8 cellular contexts compared by ENCODE assay signal in genomic region chr20:11207749-11208502, GRCh38.
A peak's percentile ranks its signal among the peaks of the same experiment; 100 is the strongest.
DNase-seq lines count a peak whose midpoint lies in the region; ATAC-seq, FAIRE-seq and TF ChIP-seq lines count a peak whose summit lies in the region.

No MANE protein-coding gene starts in this region.

- H3K27me3 ChIP-seq in ACC112 (ENCODE audit: insufficient read depth, low read length) (no peaks in the 10 kb centered on the region), astrocyte (ENCODE audit: insufficient read depth, low read length) (no peaks in the 10 kb centered on the region)
- H3K27me3 ChIP-seq in CD8-positive, alpha-beta memory T cell (ENCODE audit: insufficient read depth, low read length, poor library complexity, severe bottlenecking): no peaks in the 10 kb centered on the region

- FAIRE-seq in HTR-8/SVneo (lab: Jason Lieb, UNC): peak; percentile 36
- peak; percentile 79 for FAIRE-seq in astrocyte (lab: Jason Lieb, UNC)

- TF ChIP-seq CTCF in astrocyte (IDR thresholded peaks at IDR 0.05; ENCODE audit: insufficient read depth, low read depth, low read length): no peak

- POLR2A ChIA-PET in CD8-positive, alpha-beta memory T cell (lab: Charles Lee): no interaction called here

- peaks cover 50% of the 10 kb centered on the region for H3K4me1 Mint-ChIP-seq in astrocyte (ENCODE audit: low read depth, unreplicated experiment)
- H3K4me1 Mint-ChIP-seq in CD8-positive, alpha-beta memory T cell: no peaks in the 10 kb centered on the region

- peak overlapping the region; percentile 62 for H2AFZ ChIP-seq in ACC112 (ENCODE audit: low read length, unreplicated experiment)
- H2AFZ ChIP-seq in astrocyte (ENCODE audit: low read depth, low read length): no peak overlapping the region

- H3K27ac ChIP-seq in ACC112 (ENCODE audit: low read depth, low read length) (peak overlapping the region; percentile 32; the same call in 1 of the 2 replicates), astrocyte (ENCODE audit: low read depth, low read length) (peak overlapping the region; percentile 67)
- H3K27ac ChIP-seq in CD8-positive, alpha-beta memory T cell (ENCODE audit: low read depth, low read length): no peak overlapping the region

- no peaks in the 10 kb centered on the region for H3K9me3 Mint-ChIP-seq in astrocyte (ENCODE audit: unreplicated experiment)
- peaks cover 0 to 4% (median 0%) of the 10 kb centered on the region in 5 donors for H3K9me3 Mint-ChIP-seq in CD8-positive, alpha-beta memory T cell

- H3K4me3 ChIP-seq in ACC112 (ENCODE audit: low read depth, low read length) (no peak overlapping the region), astrocyte (ENCODE audit: insufficient read depth, low read depth, low read length) (no peak overlapping the region)
- no peak overlapping the region for H3K4me3 ChIP-seq in CD8-positive, alpha-beta memory T cell (ENCODE audit: low read length)

- H3K27me3 Mint-ChIP-seq in astrocyte (ENCODE audit: low read depth, unreplicated experiment): no peaks in the 10 kb centered on the region
- H3K27me3 Mint-ChIP-seq in CD8-positive, alpha-beta memory T cell: peaks cover 0 to 1% of the 10 kb centered on the region in 2 donors

- peak overlapping the region; percentile 91 for H3K27ac Mint-ChIP-seq in astrocyte (ENCODE audit: unreplicated experiment)
- H3K27ac Mint-ChIP-seq in CD8-positive, alpha-beta memory T cell: no peak overlapping the region

- no peaks in the 10 kb centered on the region for H4K20me1 ChIP-seq in astrocyte (ENCODE audit: insufficient read depth, low read length)

- no peak overlapping the region for H3K4me3 Mint-ChIP-seq in astrocyte (ENCODE audit: unreplicated experiment)
- no peak overlapping the region for H3K4me3 Mint-ChIP-seq in CD8-positive, alpha-beta memory T cell

- CTCF ChIA-PET in CD8-positive, alpha-beta memory T cell (lab: Charles Lee): no interaction called here

- DNase-seq in HTR-8/SVneo (ENCODE audit: insufficient read length, low spot score) (peak; percentile 25), astrocyte (ENCODE audit: low read depth) (peak; percentile 90), kidney glomerular epithelial cell (lab: John Stamatoyannopoulos, UW) (peak; percentile 73), DMS153 treated with DMSO at 0.1 percent for 48 hours (lab: John Stamatoyannopoulos, UW; ENCODE audit: unreplicated experiment) (no peak), mesenteric fat pad (ENCODE audit: low spot score) (no peak)
- DNase-seq in CD8-positive, alpha-beta memory T cell: no peak

- H3K79me2 ChIP-seq in ACC112 (ENCODE audit: control insufficient read depth, insufficient read depth, low read length, unreplicated experiment) (no peaks in the 10 kb centered on the region), astrocyte (ENCODE audit: insufficient read depth, low read length) (no peaks in the 10 kb centered on the region)

- no peaks in the 10 kb centered on the region for H3K36me3 Mint-ChIP-seq in astrocyte (ENCODE audit: low read depth, unreplicated experiment)
- no peaks in the 10 kb centered on the region for H3K36me3 Mint-ChIP-seq in CD8-positive, alpha-beta memory T cell

- no peak for ATAC-seq in HG03025 (IDR thresholded peaks at IDR 0.05; ENCODE audit: low FRiP score, unreplicated experiment)

- H3K9me3 ChIP-seq in astrocyte (ENCODE audit: insufficient read depth, low read depth, low read length): no peaks in the 10 kb centered on the region
- H3K9me3 ChIP-seq in CD8-positive, alpha-beta memory T cell (ENCODE audit: low read length): no peaks in the 10 kb centered on the region

- peaks cover 3% of the 10 kb centered on the region for H3K4me1 ChIP-seq in ACC112 (ENCODE audit: control insufficient read depth, insufficient read depth, low read length, unreplicated experiment)
- H3K4me1 ChIP-seq in astrocyte (ENCODE audit: insufficient read depth, low read length): peaks cover 14% of the 10 kb centered on the region
- H3K4me1 ChIP-seq in CD8-positive, alpha-beta memory T cell (ENCODE audit: insufficient read depth, low read length): no peaks in the 10 kb centered on the region

- peak overlapping the region; percentile 28 for H3K9ac ChIP-seq in astrocyte (ENCODE audit: low read length)

- H3K4me2 ChIP-seq in astrocyte (ENCODE audit: low read length): peak overlapping the region; percentile 52

- no peaks in the 10 kb centered on the region for H3K36me3 ChIP-seq in ACC112 (ENCODE audit: insufficient read depth, low read length)
- H3K36me3 ChIP-seq in astrocyte (ENCODE audit: insufficient read depth, low read length): no peaks in the 10 kb centered on the region
- H3K36me3 ChIP-seq in CD8-positive, alpha-beta memory T cell (ENCODE audit: insufficient read depth, low read length): no peaks in the 10 kb centered on the region

Comparison
In these comparisons a context has a peak if more than half of its experiments do, and no peak if none do; other contexts are left out.
1. DNase-seq: peak in HTR-8/SVneo (single experiment), astrocyte (single experiment) and kidney glomerular epithelial cell (single experiment); none in DMS153 treated with DMSO at 0.1 percent for 48 hours (single experiment), CD8-positive, alpha-beta memory T cell (0 of 5) and mesenteric fat pad (single experiment).